Comparison of ENCODE assay signal across 13 cellular contexts in the genomic region with DNA sequence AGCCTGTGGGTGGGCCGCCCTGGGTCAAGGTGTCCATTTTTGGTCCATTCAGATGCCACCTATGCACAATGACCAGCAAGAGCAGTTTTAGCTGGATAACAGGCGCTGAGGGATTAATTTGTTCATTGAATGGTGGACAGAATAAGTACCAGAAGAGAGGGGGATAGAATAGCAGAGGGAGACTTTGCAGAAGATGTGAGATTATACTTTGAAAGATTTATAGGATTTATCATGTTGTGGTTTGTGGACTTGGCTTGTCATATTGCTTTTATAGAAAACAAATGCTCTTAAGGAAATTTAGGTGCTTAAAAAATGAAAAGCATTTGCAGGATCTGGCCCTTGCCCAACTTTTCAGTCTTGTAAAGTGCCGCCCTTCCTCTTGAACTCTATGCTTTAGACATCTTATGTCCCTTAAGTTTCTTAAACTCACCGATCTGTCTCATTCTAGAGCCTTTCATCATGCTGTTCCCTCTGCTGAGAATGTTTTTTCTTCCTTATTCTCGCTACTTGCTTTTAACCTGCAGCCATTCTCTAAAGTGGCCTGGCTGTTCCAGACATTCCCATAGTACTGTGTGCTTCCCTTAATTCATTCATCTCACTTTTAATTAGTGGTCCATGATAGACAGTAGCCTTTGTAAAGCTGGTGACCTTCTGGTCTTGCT. TPM values are rescaled to one million over a fixed set of nuclear protein-coding genes. Genes with fewer than 3 reads are reported as not detected.
A peak's percentile ranks its signal among the peaks of the same experiment; 100 is the strongest.
DNase-seq lines count a peak whose midpoint lies in the region; ATAC-seq, FAIRE-seq and TF ChIP-seq lines count a peak whose summit lies in the region.
"Had no signal": no experiment of that assay in that cellular context is flagged by ENCODE, and none has a peak within 500 bp of the region (broad histone marks: within the 10 kb centered on the region; RNA-seq: fewer than 3 reads in every experiment).

No MANE protein-coding gene starts in this region.

- H3K4me3 Mint-ChIP-seq in astrocyte (ENCODE audit: unreplicated experiment), result no peak overlapping the region
- no peak overlapping the region for H3K4me3 Mint-ChIP-seq in stimulated activated naive B cell treated with anti-CD40 and anti-IgM and Interleukin-4, amounts not matched to agents 10 μg/mL and 1 μg/mL and 100 μg/mL, for 72 hours
- H3K4me3 Mint-ChIP-seq: B cell; CD4-positive, alpha-beta T cell had no signal

- no peak for FAIRE-seq in astrocyte (lab: Jason Lieb, UNC)

- no peak overlapping the region for H3K9ac ChIP-seq in astrocyte (ENCODE audit: low read length)
- H3K9ac ChIP-seq: GM23248 had no signal

- H3K9me3 Mint-ChIP-seq in astrocyte (ENCODE audit: unreplicated experiment), result no peaks in the 10 kb centered on the region
- H3K9me3 Mint-ChIP-seq in stimulated activated naive B cell treated with anti-CD40 and anti-IgM and Interleukin-4, amounts not matched to agents 10 μg/mL and 1 μg/mL and 100 μg/mL, for 72 hours, result no peaks in the 10 kb centered on the region
- H3K9me3 Mint-ChIP-seq: CD4-positive, alpha-beta T cell had no signal

- H3K4me2 ChIP-seq in astrocyte (ENCODE audit: low read length), result no peak overlapping the region

- TF ChIP-seq CTCF in astrocyte (IDR thresholded peaks at IDR 0.05; ENCODE audit: insufficient read depth, low read depth, low read length) (no peak), left lung (IDR thresholded peaks at IDR 0.05) (no peak), suprapubic skin (IDR thresholded peaks at IDR 0.05) (no peak)

- no peaks in the 10 kb centered on the region for H3K4me1 Mint-ChIP-seq in astrocyte (ENCODE audit: low read depth, unreplicated experiment)
- H3K4me1 Mint-ChIP-seq in stimulated activated naive B cell treated with anti-CD40 and anti-IgM and Interleukin-4, amounts not matched to agents 10 μg/mL and 1 μg/mL and 100 μg/mL, for 72 hours, result peaks cover 0 to 1% of the 10 kb centered on the region in 2 donors
- H3K4me1 Mint-ChIP-seq: B cell had no signal

- no peaks in the 10 kb centered on the region for H3K27me3 ChIP-seq in astrocyte (ENCODE audit: insufficient read depth, low read length)
- H3K27me3 ChIP-seq in left lung, result no peaks in the 10 kb centered on the region
- no peaks in the 10 kb centered on the region for H3K27me3 ChIP-seq in suprapubic skin

- no peaks in the 10 kb centered on the region for H3K79me2 ChIP-seq in astrocyte (ENCODE audit: insufficient read depth, low read length)

- 77% methylated on average over 5 of the region's 5 CpGs for WGBS in suprapubic skin

- H3K36me3 Mint-ChIP-seq in astrocyte (ENCODE audit: low read depth, unreplicated experiment), result no peaks in the 10 kb centered on the region
- peaks cover 0 to 2% of the 10 kb centered on the region in 2 donors for H3K36me3 Mint-ChIP-seq in stimulated activated naive B cell treated with anti-CD40 and anti-IgM and Interleukin-4, amounts not matched to agents 10 μg/mL and 1 μg/mL and 100 μg/mL, for 72 hours

- no peak for TF ChIP-seq EP300 in suprapubic skin (IDR thresholded peaks at IDR 0.05)

- H3K4me3 ChIP-seq in astrocyte (ENCODE audit: insufficient read depth, low read depth, low read length) (no peak overlapping the region), left lung (no peak overlapping the region), suprapubic skin (no peak overlapping the region)
- H3K4me3 ChIP-seq: GM23248 had no signal

- H3K36me3 ChIP-seq in astrocyte (ENCODE audit: insufficient read depth, low read length) (no peaks in the 10 kb centered on the region), left lung (no peaks in the 10 kb centered on the region), suprapubic skin (peaks cover 21% of the 10 kb centered on the region)

- peak; percentile 7 for DNase-seq in A172 (ENCODE audit: low spot score)
- peak; percentile 7 for DNase-seq in HT-29 (ENCODE audit: low spot score)
- peak; percentile 27 for DNase-seq in astrocyte (ENCODE audit: low read depth)
- no peak for DNase-seq in left lung
- DNase-seq in suprapubic skin (ENCODE audit: low spot score in 2 of 2), result no peak
- DNase-seq in stimulated activated naive B cell treated with anti-CD40 and anti-IgM and Interleukin-4, amounts not matched to agents 10 μg/mL and 1 μg/mL and 100 μg/mL, for 72 hours, result no peak
- DNase-seq in activated CD4-positive, CD25-positive, alpha-beta regulatory T cell treated with anti-CD3 and anti-CD28 coated beads, Interleukin-2, amount 50 U/mL, for 72 hours, result no peak
- DNase-seq: 8988T; Calu3; CD4-positive, alpha-beta T cell had no signal

- no peak overlapping the region for H3K27ac Mint-ChIP-seq in astrocyte (ENCODE audit: unreplicated experiment)
- H3K27ac Mint-ChIP-seq in stimulated activated naive B cell treated with anti-CD40 and anti-IgM and Interleukin-4, amounts not matched to agents 10 μg/mL and 1 μg/mL and 100 μg/mL, for 72 hours, result no peak overlapping the region
- H3K27ac Mint-ChIP-seq: B cell; CD4-positive, alpha-beta T cell had no signal

- H3K27me3 Mint-ChIP-seq in astrocyte (ENCODE audit: low read depth, unreplicated experiment), result no peaks in the 10 kb centered on the region
- H3K27me3 Mint-ChIP-seq in stimulated activated naive B cell treated with anti-CD40 and anti-IgM and Interleukin-4, amounts not matched to agents 10 μg/mL and 1 μg/mL and 100 μg/mL, for 72 hours, result no peaks in the 10 kb centered on the region
- H3K27me3 Mint-ChIP-seq: CD4-positive, alpha-beta T cell had no signal

- no peaks in the 10 kb centered on the region for H4K20me1 ChIP-seq in astrocyte (ENCODE audit: insufficient read depth, low read length)

- no peaks in the 10 kb centered on the region for H3K4me1 ChIP-seq in astrocyte (ENCODE audit: insufficient read depth, low read length)
- no peaks in the 10 kb centered on the region for H3K4me1 ChIP-seq in left lung
- no peaks in the 10 kb centered on the region for H3K4me1 ChIP-seq in suprapubic skin

- ATAC-seq in left lung (peak; percentile 51), HG03354 (IDR thresholded peaks at IDR 0.05; ENCODE audit: poor library complexity, severe bottlenecking, unreplicated experiment) (no peak)
- no peak for ATAC-seq in stimulated activated naive B cell treated with anti-CD40 and anti-IgM and Interleukin-4, amounts not matched to agents 10 μg/mL and 1 μg/mL and 100 μg/mL, for 72 hours (replicated peaks)

- H3K9me3 ChIP-seq in astrocyte (ENCODE audit: insufficient read depth, low read depth, low read length), result no peaks in the 10 kb centered on the region
- no peaks in the 10 kb centered on the region for H3K9me3 ChIP-seq in left lung
- no peaks in the 10 kb centered on the region for H3K9me3 ChIP-seq in suprapubic skin

- intact Hi-C loops in left lung (cut with DNase I), result loop anchor here in 1 of 2 donors (10.0 kb wide), 1 partner anchor 1466 kb away; a partner anchor contains a TSS

- no peak overlapping the region for H2AFZ ChIP-seq in astrocyte (ENCODE audit: low read depth, low read length)

- no peak overlapping the region for H3K27ac ChIP-seq in astrocyte (ENCODE audit: low read depth, low read length)
- no peak overlapping the region for H3K27ac ChIP-seq in left lung
- no peak overlapping the region for H3K27ac ChIP-seq in suprapubic skin
- H3K27ac ChIP-seq: GM23248 had no signal

- TF ChIP-seq POLR2A in suprapubic skin (IDR thresholded peaks at IDR 0.05), result no peak

RNA-seq across cellular contexts. Expression of a gene that starts 42.5 kb away (rescaled TPM):
- 18.4 and 24.3 TPM in 2 replicates for total RNA-seq in A172 (2014; rRNA removed; shearing (Covaris generic))
- total RNA-seq in HT-29 (2014; rRNA removed; shearing (Covaris generic)), result not detected in 2 replicates
- total RNA-seq in astrocyte, result 18.3 and 22.9 TPM in 2 replicates
- total RNA-seq in left lung, result 10 to 100 TPM; 13.8 to 17.7 TPM
- total RNA-seq in suprapubic skin, result 10 to 100 TPM; 27.5 to 48.2 (median 43.1) TPM

Comparison
In these comparisons a context has a peak if more than half of its experiments do, and no peak if none do; other contexts are left out.
1. DNase-seq: peak in A172 (single experiment), HT-29 (single experiment) and astrocyte (single experiment); none in left lung (0 of 2), suprapubic skin (0 of 2), stimulated activated naive B cell treated with anti-CD40 and anti-IgM and Interleukin-4, amounts not matched to agents 10 μg/mL and 1 μg/mL and 100 μg/mL, for 72 hours (single experiment) and activated CD4-positive, CD25-positive, alpha-beta regulatory T cell treated with anti-CD3 and anti-CD28 coated beads, Interleukin-2, amount 50 U/mL, for 72 hours (single experiment).
2. RNA of a gene that starts 42.5 kb away (total RNA-seq): 27.5 to 48.2 TPM in suprapubic skin, 18.4 to 24.3 TPM in A172, 18.3 to 22.9 TPM in astrocyte and 13.8 to 17.7 TPM in left lung; not detected in HT-29; every median in the first group is over 10 times any median in the second.